1 cellular context compared by ENCODE assay signal in the genomic region with DNA sequence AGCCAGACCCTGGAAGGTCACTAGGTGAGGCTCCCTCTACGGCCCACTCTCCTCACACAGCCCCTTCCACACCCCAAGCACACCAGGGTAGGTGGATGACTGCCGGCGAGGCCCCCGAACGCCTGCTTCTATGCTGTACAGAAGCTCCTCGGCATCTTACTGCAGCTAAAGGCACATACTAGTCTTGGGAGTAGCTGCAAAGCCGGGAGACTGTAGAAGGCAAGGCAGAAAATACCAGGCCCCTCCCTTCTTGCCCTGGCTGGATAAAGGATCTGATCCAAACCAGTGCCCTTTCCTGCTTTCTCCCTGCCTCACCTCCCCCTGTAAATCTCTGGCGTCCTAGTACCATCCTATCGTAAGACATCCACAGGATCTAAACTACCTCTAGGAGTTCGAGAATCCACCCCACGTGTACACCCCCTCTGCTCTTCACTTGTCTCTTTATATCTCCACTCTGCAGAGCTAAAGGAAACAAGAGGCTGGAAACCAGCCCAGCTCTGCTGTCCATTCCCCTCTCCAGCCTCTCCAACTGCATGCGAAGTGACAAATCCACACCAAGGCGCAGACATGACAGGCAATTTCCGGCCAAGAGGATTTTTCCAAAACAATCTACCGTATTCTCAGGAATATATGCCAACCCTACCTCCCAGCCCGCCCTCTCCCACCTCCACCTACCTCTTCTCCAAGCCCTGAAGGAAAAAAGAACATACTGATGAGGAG.
TF ChIP-seq lines count a peak whose summit lies in the region.

No MANE protein-coding gene starts in this region.

TF ChIP-seq in HEK293, 187 proteins besides CTCF, POLR2A, EP300 and RAD21 (continued from another document):
- TF ChIP-seq ZNF529 (tag by site-specific recombination; IDR thresholded peaks at IDR 0.05; ENCODE audit: insufficient replicate concordance): no peak
- TF ChIP-seq ZNF121 (tag by site-specific recombination; IDR thresholded peaks at IDR 0.05): no peak
- no peak for TF ChIP-seq PRDM1 (tag by site-specific recombination; IDR thresholded peaks at IDR 0.05)
- TF ChIP-seq SP2 (tag by site-specific recombination; IDR thresholded peaks at IDR 0.05): peak; percentile 59
- no peak for TF ChIP-seq ZNF280C (tag by site-specific recombination; IDR thresholded peaks at IDR 0.05)
- no peak for TF ChIP-seq ZNF571 (tag by site-specific recombination; IDR thresholded peaks at IDR 0.05)
- TF ChIP-seq, protein P1, sequence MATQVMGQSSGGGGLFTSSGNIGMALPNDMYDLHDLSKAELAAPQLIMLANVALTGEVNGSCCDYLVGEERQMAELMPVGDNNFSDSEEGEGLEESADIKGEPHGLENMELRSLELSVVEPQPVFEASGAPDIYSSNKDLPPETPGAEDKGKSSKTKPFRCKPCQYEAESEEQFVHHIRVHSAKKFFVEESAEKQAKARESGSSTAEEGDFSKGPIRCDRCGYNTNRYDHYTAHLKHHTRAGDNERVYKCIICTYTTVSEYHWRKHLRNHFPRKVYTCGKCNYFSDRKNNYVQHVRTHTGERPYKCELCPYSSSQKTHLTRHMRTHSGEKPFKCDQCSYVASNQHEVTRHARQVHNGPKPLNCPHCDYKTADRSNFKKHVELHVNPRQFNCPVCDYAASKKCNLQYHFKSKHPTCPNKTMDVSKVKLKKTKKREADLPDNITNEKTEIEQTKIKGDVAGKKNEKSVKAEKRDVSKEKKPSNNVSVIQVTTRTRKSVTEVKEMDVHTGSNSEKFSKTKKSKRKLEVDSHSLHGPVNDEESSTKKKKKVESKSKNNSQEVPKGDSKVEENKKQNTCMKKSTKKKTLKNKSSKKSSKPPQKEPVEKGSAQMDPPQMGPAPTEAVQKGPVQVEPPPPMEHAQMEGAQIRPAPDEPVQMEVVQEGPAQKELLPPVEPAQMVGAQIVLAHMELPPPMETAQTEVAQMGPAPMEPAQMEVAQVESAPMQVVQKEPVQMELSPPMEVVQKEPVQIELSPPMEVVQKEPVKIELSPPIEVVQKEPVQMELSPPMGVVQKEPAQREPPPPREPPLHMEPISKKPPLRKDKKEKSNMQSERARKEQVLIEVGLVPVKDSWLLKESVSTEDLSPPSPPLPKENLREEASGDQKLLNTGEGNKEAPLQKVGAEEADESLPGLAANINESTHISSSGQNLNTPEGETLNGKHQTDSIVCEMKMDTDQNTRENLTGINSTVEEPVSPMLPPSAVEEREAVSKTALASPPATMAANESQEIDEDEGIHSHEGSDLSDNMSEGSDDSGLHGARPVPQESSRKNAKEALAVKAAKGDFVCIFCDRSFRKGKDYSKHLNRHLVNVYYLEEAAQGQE (tag by site-specific recombination; IDR thresholded peaks at IDR 0.05): peak; percentile 65
- no peak for TF ChIP-seq ZNF239 (tag by site-specific recombination; IDR thresholded peaks at IDR 0.05)
- no peak for TF ChIP-seq OVOL3 (tag by site-specific recombination; IDR thresholded peaks at IDR 0.05)
- TF ChIP-seq, protein P2, sequence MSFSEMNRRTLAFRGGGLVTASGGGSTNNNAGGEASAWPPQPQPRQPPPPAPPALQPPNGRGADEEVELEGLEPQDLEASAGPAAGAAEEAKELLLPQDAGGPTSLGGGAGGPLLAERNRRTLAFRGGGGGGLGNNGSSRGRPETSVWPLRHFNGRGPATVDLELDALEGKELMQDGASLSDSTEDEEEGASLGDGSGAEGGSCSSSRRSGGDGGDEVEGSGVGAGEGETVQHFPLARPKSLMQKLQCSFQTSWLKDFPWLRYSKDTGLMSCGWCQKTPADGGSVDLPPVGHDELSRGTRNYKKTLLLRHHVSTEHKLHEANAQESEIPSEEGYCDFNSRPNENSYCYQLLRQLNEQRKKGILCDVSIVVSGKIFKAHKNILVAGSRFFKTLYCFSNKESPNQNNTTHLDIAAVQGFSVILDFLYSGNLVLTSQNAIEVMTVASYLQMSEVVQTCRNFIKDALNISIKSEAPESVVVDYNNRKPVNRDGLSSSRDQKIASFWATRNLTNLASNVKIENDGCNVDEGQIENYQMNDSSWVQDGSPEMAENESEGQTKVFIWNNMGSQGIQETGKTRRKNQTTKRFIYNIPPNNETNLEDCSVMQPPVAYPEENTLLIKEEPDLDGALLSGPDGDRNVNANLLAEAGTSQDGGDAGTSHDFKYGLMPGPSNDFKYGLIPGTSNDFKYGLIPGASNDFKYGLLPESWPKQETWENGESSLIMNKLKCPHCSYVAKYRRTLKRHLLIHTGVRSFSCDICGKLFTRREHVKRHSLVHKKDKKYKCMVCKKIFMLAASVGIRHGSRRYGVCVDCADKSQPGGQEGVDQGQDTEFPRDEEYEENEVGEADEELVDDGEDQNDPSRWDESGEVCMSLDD (tag by site-specific recombination; IDR thresholded peaks at IDR 0.05): no peak
- no peak for TF ChIP-seq SETDB1 (IDR thresholded peaks at IDR 0.05; ENCODE audit: insufficient read length, low read length)
- no peak for TF ChIP-seq KLF7 (tag by site-specific recombination; IDR thresholded peaks at IDR 0.05; ENCODE audit: borderline replicate concordance)
- peak; percentile 96 for TF ChIP-seq ZNF341 (tag by site-specific recombination; IDR thresholded peaks at IDR 0.05; ENCODE audit: low read depth)
- no peak for TF ChIP-seq OSR2 (tag by site-specific recombination; IDR thresholded peaks at IDR 0.05)
